1 cellular context compared by ENCODE assay signal in genomic region chr15:75656331-75656730, GRCh38.
TF ChIP-seq lines count a peak whose summit lies in the region.

No MANE protein-coding gene starts in this region.

TF ChIP-seq in GM23338, 12 proteins besides CTCF, POLR2A, EP300 and RAD21 (continued from another document):
- TF ChIP-seq ZNF462 (CRISPR knock-in tag; IDR thresholded peaks at IDR 0.05) (no peak), JUNB (IDR thresholded peaks at IDR 0.05; ENCODE audit: unreplicated experiment) (no peak), EZH2phosphoT487 (IDR thresholded peaks at IDR 0.05; ENCODE audit: unreplicated experiment) (no peak)
TF ChIP-seq in GM23338: peak in this region for 0.
